9 cellular contexts compared by ENCODE assay signal in genomic region chr19:14871619-14872230, GRCh38. TPM values are rescaled to one million over a fixed set of nuclear protein-coding genes. Genes with fewer than 3 reads are reported as not detected.
DNase-seq lines count a peak whose midpoint lies in the region; ATAC-seq and TF ChIP-seq lines count a peak whose summit lies in the region.
"Had no signal": no experiment of that assay in that cellular context is flagged by ENCODE, and none has a peak within 500 bp of the region (broad histone marks: within the 10 kb centered on the region; RNA-seq: fewer than 3 reads in every experiment).

No MANE protein-coding gene starts in this region.

- WGBS in mammary epithelial cell (ENCODE audit: low coverage, missing lambda C conversion rate) = 45% methylated on average over 4 of the region's 4 CpGs

- H3K9me2 ChIP-seq in Loucy (replicated peaks; ENCODE audit: low read depth, low read length) = no peaks in the 10 kb centered on the region

- no peak overlapping the region for H3K9ac ChIP-seq in Loucy (ENCODE audit: low read depth, low read length, poor library complexity, severe bottlenecking)
- no peak overlapping the region for H3K9ac ChIP-seq in mammary epithelial cell (ENCODE audit: insufficient read depth, low read length)

- peaks cover 3% of the 10 kb centered on the region for H3K9me3 Mint-ChIP-seq in osteocyte (ENCODE audit: unreplicated experiment)

- intact Hi-C loops in mammary epithelial cell (cut with micrococcal nuclease) (loop anchor here (1.0 to 5.0 kb wide), 6 partner anchors 17 to 685 kb away; partner anchors contain the start of gene NDUFB7), uterus (cut with DNase I; ENCODE audit: low total_unique reads) (no loop called here)

- no peaks in the 10 kb centered on the region for H3K4me1 Mint-ChIP-seq in osteocyte (ENCODE audit: unreplicated experiment)

- H3K4me2 ChIP-seq in Loucy (ENCODE audit: low read depth, low read length, poor library complexity, severe bottlenecking) (no peak overlapping the region), mammary epithelial cell (ENCODE audit: insufficient read depth, low read depth, low read length) (no peak overlapping the region)

- BruUV-seq in mammary epithelial cell (replicated peaks; lab: Mats Ljungman, UMichigan) = no TSS peak

- in situ Hi-C loops in mammary epithelial cell (cut with MboI; ENCODE audit: low sequenced_read_pairs in 2 of 2) = loop anchor here in 1 of 2 donors (25.0 kb wide), 1 partner anchor 691 kb away; no protein-coding TSS in a partner anchor

- H3K79me2 ChIP-seq in Loucy (ENCODE audit: insufficient read depth, low read length) (no peaks in the 10 kb centered on the region), mammary epithelial cell (ENCODE audit: insufficient read depth, low read length) (no peaks in the 10 kb centered on the region)

- H3K27ac ChIP-seq in mammary epithelial cell (ENCODE audit: insufficient read depth, low read depth, low read length) (no peak overlapping the region), uterus (no peak overlapping the region)

- DNase-seq in GM06990 (ENCODE audit: extremely low read depth, insufficient read length) = no peak
- peak; percentile 21 for DNase-seq in mammary epithelial cell
- DNase-seq in osteocyte (ENCODE audit: extremely low spot score, unreplicated experiment) = no peak
- DNase-seq in HK-2 (ENCODE audit: unreplicated experiment) = no peak
- no peak for DNase-seq in uterus
- DNase-seq: left ventricle myocardium superior, substantia nigra had no signal

- H3K27ac Mint-ChIP-seq in osteocyte (ENCODE audit: unreplicated experiment) = no peak overlapping the region

- H4K20me1 ChIP-seq in Loucy (ENCODE audit: insufficient read depth, low read length, poor library complexity, severe bottlenecking) (no peaks in the 10 kb centered on the region), mammary epithelial cell (ENCODE audit: insufficient read depth, low read length) (no peaks in the 10 kb centered on the region)

- H3K36me3 Mint-ChIP-seq in osteocyte (ENCODE audit: unreplicated experiment) = no peaks in the 10 kb centered on the region

- peaks cover 15% of the 10 kb centered on the region for H3K27me3 Mint-ChIP-seq in osteocyte (ENCODE audit: unreplicated experiment)

- no peaks in the 10 kb centered on the region for H3K4me1 ChIP-seq in Loucy (ENCODE audit: insufficient read depth, low read length, poor library complexity, severe bottlenecking)
- no peaks in the 10 kb centered on the region for H3K4me1 ChIP-seq in mammary epithelial cell (ENCODE audit: insufficient read depth, low read length)
- no peaks in the 10 kb centered on the region for H3K4me1 ChIP-seq in uterus

- no peaks in the 10 kb centered on the region for H3K27me3 ChIP-seq in GM06990 (replicated peaks; ENCODE audit: control insufficient read depth, insufficient read depth, low read length)
- no peaks in the 10 kb centered on the region for H3K27me3 ChIP-seq in Loucy (ENCODE audit: insufficient read depth, low read length, poor library complexity, severe bottlenecking)
- no peaks in the 10 kb centered on the region for H3K27me3 ChIP-seq in mammary epithelial cell (ENCODE audit: insufficient read depth, low read length)
- no peaks in the 10 kb centered on the region for H3K27me3 ChIP-seq in uterus

- TF ChIP-seq CTCF in GM06990 (IDR thresholded peaks at IDR 0.05; ENCODE audit: insufficient read depth, low read length, poor library complexity, severe bottlenecking) = peak; percentile 41
- peak; percentile 76 for TF ChIP-seq CTCF in Loucy (conservative IDR thresholded peaks at IDR 0.05; ENCODE audit: low read length)
- TF ChIP-seq CTCF in mammary epithelial cell (conservative IDR thresholded peaks at IDR 0.05 in 1 of 2, IDR thresholded peaks at IDR 0.05 in 1 of 2; ENCODE audit: extremely low read depth in 1 of 2, insufficient read depth in 1 of 2, low read depth in 1 of 2, low read length in 2 of 2) = peak; percentile 56 to 69
- peak; percentile 44 for TF ChIP-seq CTCF in osteocyte (IDR thresholded peaks at IDR 0.05)
- no peak for TF ChIP-seq CTCF in uterus (IDR thresholded peaks at IDR 0.05)

- TF ChIP-seq POLR2A in uterus (IDR thresholded peaks at IDR 0.05) = no peak

- CTCF ChIA-PET in mammary epithelial cell (lab: Charles Lee; ENCODE audit: low non-redundant PET) = no interaction called here

- no peak for ATAC-seq in HG03045 (IDR thresholded peaks at IDR 0.05; ENCODE audit: unreplicated experiment)
- ATAC-seq: left ventricle myocardium superior had no signal

- no peak overlapping the region for H3K4me3 Mint-ChIP-seq in osteocyte (ENCODE audit: unreplicated experiment)

- no peaks in the 10 kb centered on the region for H3K36me3 ChIP-seq in GM06990 (ENCODE audit: control insufficient read depth, insufficient read depth, low read length)
- no peaks in the 10 kb centered on the region for H3K36me3 ChIP-seq in Loucy (ENCODE audit: insufficient read depth, low read length)
- H3K36me3 ChIP-seq in mammary epithelial cell (ENCODE audit: insufficient read depth, low read length) = no peaks in the 10 kb centered on the region
- no peaks in the 10 kb centered on the region for H3K36me3 ChIP-seq in uterus

- dilution Hi-C loops in mammary epithelial cell (cut with HindIII; ENCODE audit: low sequenced_read_pairs) = no loop called here

- no peak overlapping the region for H2AFZ ChIP-seq in Loucy (ENCODE audit: low read length)
- H2AFZ ChIP-seq in mammary epithelial cell (ENCODE audit: low read depth, low read length) = no peak overlapping the region

- H3K9me3 ChIP-seq in Loucy (ENCODE audit: insufficient read depth, low read depth, low read length) (no peaks in the 10 kb centered on the region), mammary epithelial cell (replicated peaks; ENCODE audit: insufficient read depth, low read length) (no peaks in the 10 kb centered on the region), uterus (peaks cover 0 to 3% of the 10 kb centered on the region in 2 donors)

- no peaks in the 10 kb centered on the region for H3F3A ChIP-seq in Loucy (ENCODE audit: low read depth)

- no peak overlapping the region for H3K4me3 ChIP-seq in GM06990 (replicated peaks; ENCODE audit: low read depth, low read length)
- H3K4me3 ChIP-seq in Loucy (ENCODE audit: low read length, poor library complexity, severe bottlenecking) = no peak overlapping the region
- no peak overlapping the region for H3K4me3 ChIP-seq in mammary epithelial cell (replicated peaks in 1 of 3; ENCODE audit: insufficient read depth in 1 of 3, low read depth in 2 of 3, low read length in 3 of 3)
- no peak overlapping the region for H3K4me3 ChIP-seq in uterus

RNA-seq across cellular contexts. Expression of gene OR7A17, which starts 14.2 kb away (rescaled TPM):
- total RNA-seq in mammary epithelial cell (not detected), osteocyte (not detected in 2 replicates), uterus (not detected)
- not detected for polyA plus RNA-seq in mammary epithelial cell
- polyA minus RNA-seq in mammary epithelial cell = not detected
- total RNA-seq: left ventricle myocardium superior had no signal

RNA-seq across cellular contexts. Expression of gene OR7A10, which starts 23.0 kb away (rescaled TPM):
- total RNA-seq in mammary epithelial cell (not detected), osteocyte (not detected in 2 replicates), uterus (not detected)
- not detected for polyA plus RNA-seq in mammary epithelial cell
- not detected for polyA minus RNA-seq in mammary epithelial cell
- total RNA-seq: left ventricle myocardium superior had no signal

RNA-seq across cellular contexts. Expression of gene OR7A5, which starts 36.7 kb away (rescaled TPM):
- total RNA-seq in mammary epithelial cell (not detected), osteocyte (not detected in 2 replicates), uterus (not detected)
- 0.24 TPM for polyA plus RNA-seq in mammary epithelial cell
- not detected for polyA minus RNA-seq in mammary epithelial cell
- total RNA-seq: left ventricle myocardium superior had no signal

RNA-seq across cellular contexts. Expression of gene OR7C1, which starts 36.7 kb away (rescaled TPM):
- not detected for total RNA-seq in mammary epithelial cell
- 0.10 TPM for polyA plus RNA-seq in mammary epithelial cell
- not detected for polyA minus RNA-seq in mammary epithelial cell
- not detected in 2 replicates for total RNA-seq in osteocyte
- total RNA-seq in uterus = not detected
- total RNA-seq: left ventricle myocardium superior had no signal

Comparison
In these comparisons a context has a peak if more than half of its experiments do, and no peak if none do; other contexts are left out.
1. CTCF ChIP-seq: peak in GM06990 (single experiment), Loucy (single experiment), mammary epithelial cell (2 of 2) and osteocyte (single experiment); none in uterus (0 of 4).